In the genomic region with DNA sequence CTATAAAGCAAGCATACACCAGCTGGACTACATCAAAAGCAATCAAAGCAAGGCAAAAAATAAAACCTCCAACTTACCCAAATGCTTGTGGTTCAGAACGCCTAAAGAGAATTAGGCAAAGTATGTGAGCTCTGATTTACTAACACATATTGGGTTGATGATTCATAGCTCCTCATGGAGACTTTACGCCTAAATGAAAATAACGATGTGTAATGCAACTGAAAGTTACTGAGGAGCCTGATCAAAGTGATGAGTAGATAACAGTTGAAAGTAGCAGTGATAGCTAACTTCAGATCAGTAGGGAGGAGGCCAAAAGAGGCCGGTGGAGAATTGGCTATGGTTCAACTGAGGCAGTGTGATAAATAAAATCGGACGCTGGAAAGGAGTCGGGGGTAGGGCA, we compare ENCODE assay signal across 9 cellular contexts.
DNase-seq lines count a peak whose midpoint lies in the region; ATAC-seq and TF ChIP-seq lines count a peak whose summit lies in the region.
"Had no signal": no experiment of that assay in that cellular context is flagged by ENCODE, and none has a peak within 500 bp of the region (broad histone marks: within the 10 kb centered on the region; RNA-seq: fewer than 3 reads in every experiment).

No MANE protein-coding gene starts in this region.

- no peak overlapping the region for H3K9ac ChIP-seq in mammary epithelial cell (ENCODE audit: insufficient read depth, low read length)

- 49% methylated on average over 7 of the region's 7 CpGs for WGBS in mammary epithelial cell (ENCODE audit: low coverage, missing lambda C conversion rate)

- peak overlapping the region; percentile 60 for H3K27ac Mint-ChIP-seq in nephron progenitor cell
- H3K27ac Mint-ChIP-seq: natural killer cell had no signal

- DNase-seq in BJ (ENCODE audit: low read depth): peak; percentile 80
- peak; percentile 70 for DNase-seq in HS-5 (ENCODE audit: low read depth)
- peak; percentile 75 for DNase-seq in mammary epithelial cell
- DNase-seq in nephron progenitor cell: no peak
- no peak for DNase-seq in NCI-H1048 (lab: John Stamatoyannopoulos, UW)
- DNase-seq in ACHN: no peak
- DNase-seq: natural killer cell had no signal

- H3K27me3 ChIP-seq in BJ (ENCODE audit: control insufficient read depth, insufficient read depth, low read length): no peaks in the 10 kb centered on the region; the same call in 1 of the 2 replicates
- H3K27me3 ChIP-seq in mammary epithelial cell (ENCODE audit: insufficient read depth, low read length): no peaks in the 10 kb centered on the region

- H3K36me3 ChIP-seq in BJ (ENCODE audit: control insufficient read depth, insufficient read depth, low read length) (no peaks in the 10 kb centered on the region), mammary epithelial cell (ENCODE audit: insufficient read depth, low read length) (no peaks in the 10 kb centered on the region)

- TF ChIP-seq CTCF in BJ (IDR thresholded peaks at IDR 0.05; ENCODE audit: insufficient read depth, low read depth, low read length): no peak
- no peak for TF ChIP-seq CTCF in mammary epithelial cell (conservative IDR thresholded peaks at IDR 0.05 in 1 of 2, IDR thresholded peaks at IDR 0.05 in 1 of 2; ENCODE audit: extremely low read depth in 1 of 2, insufficient read depth in 1 of 2, low read depth in 1 of 2, low read length in 2 of 2)
- TF ChIP-seq CTCF in nephron progenitor cell (IDR thresholded peaks at IDR 0.05): no peak

- H3K4me3 Mint-ChIP-seq in nephron progenitor cell: no peak overlapping the region
- H3K4me3 Mint-ChIP-seq: natural killer cell had no signal

- no peaks in the 10 kb centered on the region for H3K36me3 Mint-ChIP-seq in nephron progenitor cell (ENCODE audit: low read depth)
- H3K36me3 Mint-ChIP-seq: natural killer cell had no signal

- no peak overlapping the region for H2AFZ ChIP-seq in mammary epithelial cell (ENCODE audit: low read depth, low read length)

- ATAC-seq in GM19035 (IDR thresholded peaks at IDR 0.05; ENCODE audit: unreplicated experiment) (no peak), GM21723 (IDR thresholded peaks at IDR 0.05; ENCODE audit: unreplicated experiment) (no peak)
- ATAC-seq: natural killer cell had no signal

- BruUV-seq in mammary epithelial cell (replicated peaks; lab: Mats Ljungman, UMichigan): no TSS peak

- H3K9me3 ChIP-seq in mammary epithelial cell (replicated peaks; ENCODE audit: insufficient read depth, low read length): no peaks in the 10 kb centered on the region

- H3K4me1 ChIP-seq in mammary epithelial cell (ENCODE audit: insufficient read depth, low read length): no peaks in the 10 kb centered on the region

- no peak overlapping the region for H3K4me3 ChIP-seq in BJ (ENCODE audit: low read depth, low read length)
- H3K4me3 ChIP-seq in mammary epithelial cell (replicated peaks in 1 of 3; ENCODE audit: insufficient read depth in 1 of 3, low read depth in 2 of 3, low read length in 3 of 3): no peak overlapping the region

- H3K27me3 Mint-ChIP-seq in nephron progenitor cell (ENCODE audit: low read depth, poor library complexity): peaks cover 7% of the 10 kb centered on the region

- no peak overlapping the region for H3K27ac ChIP-seq in mammary epithelial cell (ENCODE audit: insufficient read depth, low read depth, low read length)

- POLR2A ChIA-PET in BJ (lab: Charles Lee): interaction anchor here (0.6 kb wide), 1 partner anchor 627 kb away, joined by 3 read pairs; no protein-coding TSS in a partner anchor

- H3K9me3 Mint-ChIP-seq in nephron progenitor cell: no peaks in the 10 kb centered on the region
- H3K9me3 Mint-ChIP-seq: natural killer cell had no signal

- peaks cover 7% of the 10 kb centered on the region for H3K4me1 Mint-ChIP-seq in nephron progenitor cell

- no peaks in the 10 kb centered on the region for H4K20me1 ChIP-seq in mammary epithelial cell (ENCODE audit: insufficient read depth, low read length)

- H3K4me2 ChIP-seq in mammary epithelial cell (ENCODE audit: insufficient read depth, low read depth, low read length): no peak overlapping the region

- in situ Hi-C loops in mammary epithelial cell (cut with MboI; ENCODE audit: low sequenced_read_pairs in 2 of 2): no loop called here
- in situ Hi-C loops in ACHN (cut with HindIII; ENCODE audit: low pct_ligation_motif_present, low pct_unique_long_range_greater_than_20kb, low sequenced_read_pairs): no loop called here

- H3K79me2 ChIP-seq in mammary epithelial cell (ENCODE audit: insufficient read depth, low read length): no peaks in the 10 kb centered on the region

- CTCF ChIA-PET in BJ (lab: Yijun Ruan, JAX) (interaction anchor here (0.6 to 1.1 kb wide), 4 partner anchors 11 to 259 kb away, joined by 3 to 4 read pairs (median 3); no protein-coding TSS in a partner anchor), mammary epithelial cell (lab: Charles Lee; ENCODE audit: low non-redundant PET) (no interaction called here)

- dilution Hi-C loops in mammary epithelial cell (cut with HindIII; ENCODE audit: low sequenced_read_pairs): no loop called here

- intact Hi-C loops in mammary epithelial cell (cut with micrococcal nuclease): no loop called here

Comparison
In these comparisons a context has a peak if more than half of its experiments do, and no peak if none do; other contexts are left out.
1. DNase-seq: peak in BJ (single experiment), HS-5 (single experiment) and mammary epithelial cell (single experiment); none in nephron progenitor cell (single experiment), NCI-H1048 (single experiment) and ACHN (single experiment).